In the genomic region with DNA sequence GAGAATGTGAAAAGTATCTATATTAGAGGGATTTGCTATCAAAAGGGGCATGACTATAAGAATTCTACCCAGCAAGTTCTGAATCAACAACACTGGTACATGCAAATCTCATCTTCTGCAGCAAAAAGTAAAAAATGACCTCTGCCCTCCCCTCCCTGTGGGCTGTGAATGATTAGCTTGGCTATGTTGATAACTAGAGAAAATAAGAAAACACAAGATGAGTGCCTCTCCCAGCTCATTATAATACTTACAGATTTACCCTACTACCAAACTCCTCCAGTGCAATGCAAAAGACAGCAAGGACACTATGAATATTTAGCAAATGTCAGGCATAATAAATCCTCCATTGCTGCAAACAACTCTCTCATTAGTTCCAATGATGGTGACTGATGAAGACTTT, we compare ENCODE assay signal across 13 cellular contexts.
A peak's percentile ranks its signal among the peaks of the same experiment; 100 is the strongest.
DNase-seq lines count a peak whose midpoint lies in the region; ATAC-seq and TF ChIP-seq lines count a peak whose summit lies in the region.
"Had no signal": no experiment of that assay in that cellular context is flagged by ENCODE, and none has a peak within 500 bp of the region (broad histone marks: within the 10 kb centered on the region; RNA-seq: fewer than 3 reads in every experiment).

No MANE protein-coding gene starts in this region.

- no peak overlapping the region for H3K27ac Mint-ChIP-seq in activated CD4-positive, alpha-beta T cell treated with anti-CD3 and anti-CD28 coated beads for 36 hours
- H3K27ac Mint-ChIP-seq: progenitor cell of endocrine pancreas had no signal

- no peaks in the 10 kb centered on the region for H3K27me3 ChIP-seq in trophoblast cell (ENCODE audit: insufficient read depth, low read length)
- H3K27me3 ChIP-seq: MG63 had no signal

- H2AFZ ChIP-seq in trophoblast cell (ENCODE audit: insufficient read depth, low read length, poor library complexity): no peak overlapping the region

- H3K4me3 ChIP-seq in AG04449 (ENCODE audit: low read depth, low read length): peak overlapping the region; percentile 74
- peak overlapping the region; percentile 86 for H3K4me3 ChIP-seq in fibroblast of mammary gland (ENCODE audit: control insufficient read depth, low read depth, low read length)
- H3K4me3 ChIP-seq in trophoblast cell (ENCODE audit: low read depth, low read length): no peak overlapping the region

- H4K8ac ChIP-seq in trophoblast cell (ENCODE audit: low read depth, low read length): no peak overlapping the region

- CTCF ChIA-PET in AG04449 (lab: Yijun Ruan, JAX): interaction anchor here (0.8 to 5.1 kb wide), 5 partner anchors 9 to 250 kb away, joined by 3 to 49 read pairs (median 3); no protein-coding TSS in a partner anchor
- CTCF ChIA-PET in activated CD4-positive, alpha-beta T cell treated with anti-CD3 and anti-CD28 coated beads for 36 hours (lab: Charles Lee): interaction anchor here (0.9 to 3.3 kb wide), 7 partner anchors 8 to 105 kb away, joined by 3 to 34 read pairs (median 3); no protein-coding TSS in a partner anchor

- H3K36me3 Mint-ChIP-seq in activated CD4-positive, alpha-beta T cell treated with anti-CD3 and anti-CD28 coated beads for 36 hours (ENCODE audit: low read depth): peaks cover 33% of the 10 kb centered on the region

- H3K4me3 Mint-ChIP-seq in activated CD4-positive, alpha-beta T cell treated with anti-CD3 and anti-CD28 coated beads for 36 hours: no peak overlapping the region
- H3K4me3 Mint-ChIP-seq: central memory CD8-positive, alpha-beta T cell had no signal

- H3K14ac ChIP-seq in trophoblast cell (ENCODE audit: low read length): no peak overlapping the region

- H2AK5ac ChIP-seq in trophoblast cell (ENCODE audit: low read length): no peak overlapping the region

- H3K27me3 Mint-ChIP-seq in activated CD4-positive, alpha-beta T cell treated with anti-CD3 and anti-CD28 coated beads for 36 hours: no peaks in the 10 kb centered on the region
- H3K27me3 Mint-ChIP-seq: central memory CD8-positive, alpha-beta T cell; progenitor cell of endocrine pancreas had no signal

- H3K4me1 ChIP-seq in trophoblast cell (ENCODE audit: control insufficient read depth in 1 of 2, insufficient read depth in 2 of 2, low read length in 2 of 2): peaks cover 12 to 15% of the 10 kb centered on the region in 2 experiments

- H3K9ac ChIP-seq in trophoblast cell (ENCODE audit: low read length): no peak overlapping the region

- ATAC-seq in activated CD4-positive, alpha-beta T cell treated with anti-CD3 and anti-CD28 coated beads for 36 hours: no peak

- H3K4me2 ChIP-seq in trophoblast cell (ENCODE audit: low read length): no peak overlapping the region

- intact Hi-C loops in activated CD4-positive, alpha-beta T cell treated with anti-CD3 and anti-CD28 coated beads for 36 hours (cut with DNase I, micrococcal nuclease): loop anchor here (5.0 kb wide), 4 partner anchors 33 to 397 kb away; a partner anchor contains a TSS

- H3K79me2 ChIP-seq in trophoblast cell (ENCODE audit: control insufficient read depth, insufficient read depth, low read length, poor library complexity): peaks cover 15% of the 10 kb centered on the region

- no peak overlapping the region for H3K23ac ChIP-seq in trophoblast cell (ENCODE audit: low read length)

- no peak overlapping the region for H4K12ac ChIP-seq in trophoblast cell (ENCODE audit: low read depth, low read length)

- POLR2A ChIA-PET in AG04449 (lab: Yijun Ruan, JAX): interaction anchor here (0.6 kb wide), 1 partner anchor 17 kb away, joined by 3 read pairs; no protein-coding TSS in a partner anchor
- POLR2A ChIA-PET in activated CD4-positive, alpha-beta T cell treated with anti-CD3 and anti-CD28 coated beads for 36 hours (lab: Charles Lee): interaction anchor here (1.4 kb wide), 1 partner anchor 105 kb away, joined by 5 read pairs; no protein-coding TSS in a partner anchor

- H3K9me3 Mint-ChIP-seq in activated CD4-positive, alpha-beta T cell treated with anti-CD3 and anti-CD28 coated beads for 36 hours (ENCODE audit: low read depth): peaks cover 3% of the 10 kb centered on the region
- H3K9me3 Mint-ChIP-seq: central memory CD8-positive, alpha-beta T cell had no signal

- peaks cover 25% of the 10 kb centered on the region for H3K4me1 Mint-ChIP-seq in activated CD4-positive, alpha-beta T cell treated with anti-CD3 and anti-CD28 coated beads for 36 hours

- H3K18ac ChIP-seq in trophoblast cell (ENCODE audit: low read length): no peak overlapping the region

- TF ChIP-seq CTCF in AG04449 (IDR thresholded peaks at IDR 0.05; ENCODE audit: insufficient read depth, low read length, missing control alignments): no peak
- no peak for TF ChIP-seq CTCF in fibroblast of mammary gland (conservative IDR thresholded peaks at IDR 0.05; ENCODE audit: control insufficient read depth, insufficient read depth, low read depth, low read length)

- no peak overlapping the region for H2BK120ac ChIP-seq in trophoblast cell (ENCODE audit: insufficient read depth, low read length, poor library complexity)

- H3K9me3 ChIP-seq in trophoblast cell (ENCODE audit: insufficient read depth, low read depth, low read length): no peaks in the 10 kb centered on the region
- H3K9me3 ChIP-seq: MG63 had no signal

- H2BK12ac ChIP-seq in trophoblast cell (ENCODE audit: low read length): no peak overlapping the region

- peaks cover 4 to 17% of the 10 kb centered on the region in 2 experiments for H3K36me3 ChIP-seq in trophoblast cell (ENCODE audit: control insufficient read depth in 1 of 2, insufficient read depth in 2 of 2, low read length in 2 of 2)

- H2BK5ac ChIP-seq in trophoblast cell (ENCODE audit: low read depth, low read length, poor library complexity): no peak overlapping the region

- H3K79me1 ChIP-seq in trophoblast cell (ENCODE audit: low read length): peaks cover 19% of the 10 kb centered on the region

- DNase-seq in AG04449 (ENCODE audit: low read depth, low spot score) (no peak), NCI-H526 treated with DMSO at 0.1 percent for 48 hours (lab: John Stamatoyannopoulos, UW) (peak; percentile 18), fibroblast of mammary gland (ENCODE audit: low read depth) (no peak), trophoblast cell (no peak), Ammon's horn (ENCODE audit: low spot score) (no peak), NOMO-1 treated with dmso at 0.1 percent for 144 hours (lab: John Stamatoyannopoulos, UW; ENCODE audit: unreplicated experiment) (no peak), SIG-M5 (lab: John Stamatoyannopoulos, UW) (no peak)
- DNase-seq in activated CD4-positive, alpha-beta T cell treated with anti-CD3 and anti-CD28 coated beads for 36 hours: no peak
- DNase-seq: MG63, NCI-H510A had no signal

- peak overlapping the region; percentile 29 for H3K4ac ChIP-seq in trophoblast cell (ENCODE audit: low read depth, low read length)

- no peak overlapping the region for H4K91ac ChIP-seq in trophoblast cell (ENCODE audit: low read depth, low read length)

- H3K27ac ChIP-seq in trophoblast cell (ENCODE audit: low read depth, low read length): no peak overlapping the region
- H3K27ac ChIP-seq: C4-2B had no signal
